ENCODE assay signal across 20 cellular contexts in genomic region chr20:60048634-60049578, GRCh38.
DNase-seq lines count a peak whose midpoint lies in the region; ATAC-seq and TF ChIP-seq lines count a peak whose summit lies in the region.
"Had no signal": no experiment of that assay in that cellular context is flagged by ENCODE, and none has a peak within 500 bp of the region (broad histone marks: within the 10 kb centered on the region; RNA-seq: fewer than 3 reads in every experiment).

No MANE protein-coding gene starts in this region.

- no peak overlapping the region for H3K4me3 Mint-ChIP-seq in endodermal cell
- H3K4me3 Mint-ChIP-seq: activated B cell treated with CpG ODN at 0.5 μM for 24 hours; activated CD4-positive, alpha-beta memory T cell treated with anti-CD3 and anti-CD28 coated beads, Interleukin-2, amount 10 ng/mL, durations not matched to agents 7 days and 5 days; activated naive CD8-positive, alpha-beta T cell treated with anti-CD3 and anti-CD28 coated beads, Interleukin-2, amount 10 ng/mL, durations not matched to agents 7 days and 5 days; stimulated activated memory B cell treated with anti-CD40 and anti-IgM and Interleukin-4, amounts not matched to agents 10 μg/mL and 1 μg/mL and 100 μg/mL, for 72 hours had no signal

- H3K9ac ChIP-seq in endodermal cell (ENCODE audit: extremely low read depth, low read length, poor library complexity, severe bottlenecking): no peak overlapping the region
- H3K9ac ChIP-seq: BLaER1, KMS-11 had no signal

- no peak overlapping the region for H3K27ac Mint-ChIP-seq in endodermal cell
- H3K27ac Mint-ChIP-seq: activated B cell treated with CpG ODN at 0.5 μM for 24 hours; activated CD4-positive, alpha-beta memory T cell treated with anti-CD3 and anti-CD28 coated beads, Interleukin-2, amount 10 ng/mL, durations not matched to agents 7 days and 5 days; activated naive CD8-positive, alpha-beta T cell treated with anti-CD3 and anti-CD28 coated beads, Interleukin-2, amount 10 ng/mL, durations not matched to agents 7 days and 5 days; stimulated activated memory B cell treated with anti-CD40 and anti-IgM and Interleukin-4, amounts not matched to agents 10 μg/mL and 1 μg/mL and 100 μg/mL, for 72 hours had no signal

- H3K9me3 ChIP-seq in heart left ventricle: peaks cover 0 to 2% (median 0%) of the 10 kb centered on the region in 12 donors
- H3K9me3 ChIP-seq in left ventricle myocardium inferior (replicated peaks): peaks cover under 1% of the 10 kb centered on the region
- peaks cover 4% of the 10 kb centered on the region for H3K9me3 ChIP-seq in endodermal cell (ENCODE audit: control insufficient read depth, low read length)
- H3K9me3 ChIP-seq in testis: no peaks in the 10 kb centered on the region
- H3K9me3 ChIP-seq: HAP-1 had no signal

- TF ChIP-seq POLR2A in heart left ventricle (IDR thresholded peaks at IDR 0.05) (no peak), testis (IDR thresholded peaks at IDR 0.05) (no peak)

- intact Hi-C loops in heart left ventricle (cut with DNase I): loop anchor here in 2 of 10 donors (10.0 kb wide), 1 partner anchor 104 kb away; the partner anchor contains the start of genes FAM217B (in 2 of the 2) and PPP1R3D (in 2 of the 2)
- intact Hi-C loops in left ventricle myocardium inferior (cut with micrococcal nuclease): no loop called here
- intact Hi-C loops in testis (cut with DNase I; ENCODE audit: low total_unique reads): no loop called here

- peaks cover 0 to 18% (median 0%) of the 10 kb centered on the region in 12 donors for H3K4me1 ChIP-seq in heart left ventricle
- peaks cover 6% of the 10 kb centered on the region for H3K4me1 ChIP-seq in left ventricle myocardium inferior
- peaks cover 7% of the 10 kb centered on the region for H3K4me1 ChIP-seq in endodermal cell (ENCODE audit: control insufficient read depth, insufficient read depth, low read length)
- no peaks in the 10 kb centered on the region for H3K4me1 ChIP-seq in testis
- H3K4me1 ChIP-seq: HAP-1 had no signal

- H3K27ac ChIP-seq in heart left ventricle (no peak overlapping the region), left ventricle myocardium inferior (replicated peaks) (no peak overlapping the region), endodermal cell (ENCODE audit: low read depth, low read length) (no peak overlapping the region), testis (no peak overlapping the region)
- H3K27ac ChIP-seq: BLaER1, KMS-11 had no signal

- TF ChIP-seq CTCF in heart left ventricle (IDR thresholded peaks at IDR 0.05) (no peak), left ventricle myocardium inferior (IDR thresholded peaks at IDR 0.05; ENCODE audit: borderline replicate concordance) (no peak), endodermal cell (conservative IDR thresholded peaks at IDR 0.05) (no peak), testis (IDR thresholded peaks at IDR 0.05) (no peak)

- ATAC-seq in heart left ventricle: peak in 3 of 4 donors; percentile 26 to 77 (median 49)
- no peak for ATAC-seq in activated CD4-positive, CD25-positive, alpha-beta regulatory T cell treated with anti-CD3 and anti-CD28 coated beads, Interleukin-2, amount 50 U/mL, for 24 hours
- ATAC-seq in GM21737 (IDR thresholded peaks at IDR 0.05; ENCODE audit: unreplicated experiment): no peak
- ATAC-seq in HG03108 (IDR thresholded peaks at IDR 0.05; ENCODE audit: unreplicated experiment): no peak
- ATAC-seq: stimulated activated memory B cell treated with anti-CD40 and anti-IgM and Interleukin-4, amounts not matched to agents 10 μg/mL and 1 μg/mL and 100 μg/mL, for 72 hours had no signal

- DNase-seq in heart left ventricle (no peak), left ventricle myocardium inferior (no peak), NAMALWA (ENCODE audit: low spot score) (peak; percentile 66), endodermal cell (peak; percentile 24), testis (peak; percentile 52)
- DNase-seq: activated B cell treated with CpG ODN at 0.5 μM for 24 hours; activated CD4-positive, alpha-beta memory T cell treated with anti-CD3 and anti-CD28 coated beads, Interleukin-2, amount 10 ng/mL, durations not matched to agents 7 days and 5 days; activated naive CD8-positive, alpha-beta T cell treated with anti-CD3 and anti-CD28 coated beads, Interleukin-2, amount 10 ng/mL, durations not matched to agents 7 days and 5 days; glutamatergic neuron; NCI-H1048; NCI-H187 treated with DMSO at 0.1 percent for 48 hours; NCI-H226; T1000 had no signal

- H3K36me3 Mint-ChIP-seq in endodermal cell (ENCODE audit: low read depth): no peaks in the 10 kb centered on the region
- H3K36me3 Mint-ChIP-seq: activated naive CD8-positive, alpha-beta T cell treated with anti-CD3 and anti-CD28 coated beads, Interleukin-2, amount 10 ng/mL, durations not matched to agents 7 days and 5 days; stimulated activated memory B cell treated with anti-CD40 and anti-IgM and Interleukin-4, amounts not matched to agents 10 μg/mL and 1 μg/mL and 100 μg/mL, for 72 hours had no signal

- WGBS in heart left ventricle, 4 donors: 88 to 92% (median 90%) methylated on average over 11 of the region's 11 CpGs
- 95 to 97% methylated on average over 11 of the region's 11 CpGs for WGBS in endodermal cell (ENCODE audit: insufficient coverage in 1 of 2, insufficient read length in 1 of 2), 2 experiments
- 62 to 69% methylated on average over 11 of the region's 11 CpGs for WGBS in testis, 2 donors

- H3K9me3 Mint-ChIP-seq in endodermal cell: no peaks in the 10 kb centered on the region
- H3K9me3 Mint-ChIP-seq: activated CD4-positive, alpha-beta memory T cell treated with anti-CD3 and anti-CD28 coated beads, Interleukin-2, amount 10 ng/mL, durations not matched to agents 7 days and 5 days; activated naive CD8-positive, alpha-beta T cell treated with anti-CD3 and anti-CD28 coated beads, Interleukin-2, amount 10 ng/mL, durations not matched to agents 7 days and 5 days; stimulated activated memory B cell treated with anti-CD40 and anti-IgM and Interleukin-4, amounts not matched to agents 10 μg/mL and 1 μg/mL and 100 μg/mL, for 72 hours had no signal

- no peaks in the 10 kb centered on the region for H3K36me3 ChIP-seq in heart left ventricle
- H3K36me3 ChIP-seq in left ventricle myocardium inferior: no peaks in the 10 kb centered on the region
- no peaks in the 10 kb centered on the region for H3K36me3 ChIP-seq in endodermal cell (ENCODE audit: control insufficient read depth, insufficient read depth, low read length)
- no peaks in the 10 kb centered on the region for H3K36me3 ChIP-seq in testis (ENCODE audit: low read depth, missing control alignments)
- H3K36me3 ChIP-seq: BLaER1, HAP-1 had no signal

- H3K4me3 ChIP-seq in heart left ventricle (no peak overlapping the region), left ventricle myocardium inferior (no peak overlapping the region), endodermal cell (ENCODE audit: low read length) (no peak overlapping the region), testis (peak overlapping the region in 1 of 2 donors; percentile 2)
- H3K4me3 ChIP-seq: BLaER1, HAP-1 had no signal

- peaks cover 39% of the 10 kb centered on the region for H3K27me3 Mint-ChIP-seq in endodermal cell (ENCODE audit: insufficient read depth)

- H3K27me3 ChIP-seq in heart left ventricle (peaks cover 0 to 11% (median 4%) of the 10 kb centered on the region in 9 donors), left ventricle myocardium inferior (ENCODE audit: low read depth) (peaks cover 15% of the 10 kb centered on the region), endodermal cell (ENCODE audit: control insufficient read depth, insufficient read depth, low read length, poor library complexity, severe bottlenecking) (no peaks in the 10 kb centered on the region), testis (no peaks in the 10 kb centered on the region)
- H3K27me3 ChIP-seq: BLaER1 had no signal

- H3K4me1 Mint-ChIP-seq in endodermal cell: peaks cover 22% of the 10 kb centered on the region
- H3K4me1 Mint-ChIP-seq: activated B cell treated with CpG ODN at 0.5 μM for 24 hours; stimulated activated memory B cell treated with anti-CD40 and anti-IgM and Interleukin-4, amounts not matched to agents 10 μg/mL and 1 μg/mL and 100 μg/mL, for 72 hours had no signal

Comparison
In these comparisons a context has a peak if more than half of its experiments do, and no peak if none do; other contexts are left out.
1. ATAC-seq: peak in heart left ventricle (3 of 4); none in activated CD4-positive, CD25-positive, alpha-beta regulatory T cell treated with anti-CD3 and anti-CD28 coated beads, Interleukin-2, amount 50 U/mL, for 24 hours (0 of 2), GM21737 (single experiment) and HG03108 (single experiment).
2. DNase-seq: peak in NAMALWA (single experiment), endodermal cell (single experiment) and testis (single experiment); none in heart left ventricle (0 of 5) and left ventricle myocardium inferior (single experiment).